ENCODE assay signal across 20 cellular contexts in genomic region chr14:99728231-99728920, GRCh38. TPM values are rescaled to one million over a fixed set of nuclear protein-coding genes. Genes with fewer than 3 reads are reported as not detected.
DNase-seq lines count a peak whose midpoint lies in the region; ATAC-seq and TF ChIP-seq lines count a peak whose summit lies in the region.
"Had no signal": no experiment of that assay in that cellular context is flagged by ENCODE, and none has a peak within 500 bp of the region (broad histone marks: within the 10 kb centered on the region; RNA-seq: fewer than 3 reads in every experiment).

No MANE protein-coding gene starts in this region.

- no peak overlapping the region for H3K27ac Mint-ChIP-seq in activated T-cell treated with anti-CD3 and anti-CD28 coated beads, Interleukin-2, amount 50 U/mL, for 24 hours
- no peak overlapping the region for H3K27ac Mint-ChIP-seq in activated T-cell treated with anti-CD3 and anti-CD28 coated beads, Interleukin-2, amount 50 U/mL, for 72 hours
- H3K27ac Mint-ChIP-seq in activated B cell treated with CpG ODN at 0.5 μM for 24 hours: no peak overlapping the region
- H3K27ac Mint-ChIP-seq: IgD-negative memory B cell had no signal

- H3K9me3 Mint-ChIP-seq in activated T-cell treated with anti-CD3 and anti-CD28 coated beads, Interleukin-2, amount 50 U/mL, for 24 hours: no peaks in the 10 kb centered on the region
- no peaks in the 10 kb centered on the region for H3K9me3 Mint-ChIP-seq in activated T-cell treated with anti-CD3 and anti-CD28 coated beads, Interleukin-2, amount 50 U/mL, for 72 hours
- no peaks in the 10 kb centered on the region for H3K9me3 Mint-ChIP-seq in activated B cell treated with CpG ODN at 0.5 μM for 24 hours
- H3K9me3 Mint-ChIP-seq: central memory CD8-positive, alpha-beta T cell had no signal

- TF ChIP-seq POLR2A in stomach (IDR thresholded peaks at IDR 0.05): no peak

- H3K36me3 ChIP-seq in stomach: no peaks in the 10 kb centered on the region

- intact Hi-C loops in activated B cell treated with CpG ODN at 0.5 μM for 24 hours (cut with micrococcal nuclease) (no loop called here), stomach (cut with DNase I; ENCODE audit: low total_unique reads) (loop anchor here (5.0 kb wide), 1 partner anchor 159 kb away; no protein-coding TSS in a partner anchor)

- H3K4me3 ChIP-seq in stomach: no peak overlapping the region
- H3K4me3 ChIP-seq: smooth muscle cell had no signal

- no peaks in the 10 kb centered on the region for H3K9me3 ChIP-seq in stomach

- H3K4me3 Mint-ChIP-seq in activated T-cell treated with anti-CD3 and anti-CD28 coated beads, Interleukin-2, amount 50 U/mL, for 24 hours: no peak overlapping the region
- H3K4me3 Mint-ChIP-seq in activated T-cell treated with anti-CD3 and anti-CD28 coated beads, Interleukin-2, amount 50 U/mL, for 72 hours: no peak overlapping the region
- H3K4me3 Mint-ChIP-seq in activated B cell treated with CpG ODN at 0.5 μM for 24 hours: no peak overlapping the region
- H3K4me3 Mint-ChIP-seq: central memory CD8-positive, alpha-beta T cell had no signal

- no peak for ATAC-seq in activated T-cell treated with anti-CD3 and anti-CD28 coated beads, Interleukin-2, amount 50 U/mL, for 72 hours (replicated peaks in 1 of 2)
- no peak for ATAC-seq in activated B cell treated with CpG ODN at 0.5 μM for 24 hours (ENCODE audit: low read depth)
- no peak for ATAC-seq in left lobe of liver
- ATAC-seq in HG03139 (IDR thresholded peaks at IDR 0.05; ENCODE audit: unreplicated experiment): no peak

- POLR2A ChIA-PET in activated B cell treated with CpG ODN at 0.5 μM for 24 hours (lab: Charles Lee): no interaction called here

- no peaks in the 10 kb centered on the region for H3K4me1 Mint-ChIP-seq in activated T-cell treated with anti-CD3 and anti-CD28 coated beads, Interleukin-2, amount 50 U/mL, for 24 hours (ENCODE audit: low read depth)
- H3K4me1 Mint-ChIP-seq in activated T-cell treated with anti-CD3 and anti-CD28 coated beads, Interleukin-2, amount 50 U/mL, for 72 hours (ENCODE audit: low read depth): no peaks in the 10 kb centered on the region
- peaks cover 2% of the 10 kb centered on the region for H3K4me1 Mint-ChIP-seq in activated B cell treated with CpG ODN at 0.5 μM for 24 hours
- H3K4me1 Mint-ChIP-seq: central memory CD8-positive, alpha-beta T cell had no signal

- WGBS in stomach, 5 donors: 85 to 93% (median 87%) methylated on average over 11 to 16 of the region's 16 CpGs

- CTCF ChIA-PET in activated B cell treated with CpG ODN at 0.5 μM for 24 hours (lab: Charles Lee): no interaction called here

- no peak overlapping the region for H3K27ac ChIP-seq in stomach
- H3K27ac ChIP-seq: C4-2B had no signal

- H3K27me3 ChIP-seq in stomach: peaks cover 0 to 33% (median 16%) of the 10 kb centered on the region in 3 donors

- peaks cover 52% of the 10 kb centered on the region for H3K27me3 Mint-ChIP-seq in activated T-cell treated with anti-CD3 and anti-CD28 coated beads, Interleukin-2, amount 50 U/mL, for 24 hours
- peaks cover 22% of the 10 kb centered on the region for H3K27me3 Mint-ChIP-seq in activated T-cell treated with anti-CD3 and anti-CD28 coated beads, Interleukin-2, amount 50 U/mL, for 72 hours (ENCODE audit: low read depth)
- H3K27me3 Mint-ChIP-seq in activated B cell treated with CpG ODN at 0.5 μM for 24 hours: peaks cover 38% of the 10 kb centered on the region

- peaks cover 16 to 35% (median 28%) of the 10 kb centered on the region in 4 donors for H3K4me1 ChIP-seq in stomach

- no peak for TF ChIP-seq CTCF in activated B cell treated with CpG ODN at 0.5 μM for 24 hours (IDR thresholded peaks at IDR 0.05)
- no peak for TF ChIP-seq CTCF in stomach (IDR thresholded peaks at IDR 0.05)

- H3K36me3 Mint-ChIP-seq in activated T-cell treated with anti-CD3 and anti-CD28 coated beads, Interleukin-2, amount 50 U/mL, for 24 hours (ENCODE audit: low read depth): no peaks in the 10 kb centered on the region
- H3K36me3 Mint-ChIP-seq in activated T-cell treated with anti-CD3 and anti-CD28 coated beads, Interleukin-2, amount 50 U/mL, for 72 hours (ENCODE audit: insufficient read depth in 2 of 2): no peaks in the 10 kb centered on the region
- H3K36me3 Mint-ChIP-seq in activated B cell treated with CpG ODN at 0.5 μM for 24 hours (ENCODE audit: low read depth): no peaks in the 10 kb centered on the region

- DNase-seq in activated T-cell treated with anti-CD3 and anti-CD28 coated beads, Interleukin-2, amount 50 U/mL, for 24 hours: peak; percentile 20
- DNase-seq in activated T-cell treated with anti-CD3 and anti-CD28 coated beads, Interleukin-2, amount 50 U/mL, for 72 hours: no peak
- DNase-seq in activated B cell treated with CpG ODN at 0.5 μM for 24 hours (peak; percentile 10), left lobe of liver (ENCODE audit: low spot score) (peak; percentile 39), stomach (peak; percentile 17), NCI-H69 (lab: John Stamatoyannopoulos, UW) (no peak), hypothalamus (lab: John Stamatoyannopoulos, UW) (no peak)
- DNase-seq: DMS 273 treated with DMSO at 0.1 percent for 48 hours, GF-D8, NCI-H1930, NCI-H446 treated with DMSO at 0.1 percent for 48 hours, nucleus accumbens, SIG-M5, T-helper 2 cell, trophoblast cell had no signal

- TF ChIP-seq EP300 in stomach (IDR thresholded peaks at IDR 0.05): no peak

RNA-seq across cellular contexts. Expression of gene CYP46A1, which starts 44.3 kb away (rescaled TPM):
- total RNA-seq in activated T-cell treated with anti-CD3 and anti-CD28 coated beads, Interleukin-2, amount 50 U/mL, for 72 hours: under 1 TPM; 0.09 to 0.10 TPM
- total RNA-seq in activated B cell treated with CpG ODN at 0.5 μM for 24 hours: 0.07 TPM in 1 of 2 replicates, not detected in the other
- total RNA-seq in left lobe of liver: 1.5 TPM
- total RNA-seq in stomach: 1 to 10 TPM in 3 of 5 donors, not detected in 2; 1.2 to 2.9 (median 2.2) TPM
- polyA plus RNA-seq in stomach: under 1 TPM; 0.15 to 0.68 (median 0.53) TPM
- polyA plus RNA-seq: IgD-negative memory B cell had no signal

Comparison
In these comparisons a context has a peak if more than half of its experiments do, and no peak if none do; other contexts are left out.
1. DNase-seq: peak in activated T-cell treated with anti-CD3 and anti-CD28 coated beads, Interleukin-2, amount 50 U/mL, for 24 hours (single experiment), activated B cell treated with CpG ODN at 0.5 μM for 24 hours (single experiment), left lobe of liver (single experiment) and stomach (single experiment); none in activated T-cell treated with anti-CD3 and anti-CD28 coated beads, Interleukin-2, amount 50 U/mL, for 72 hours (0 of 2), NCI-H69 (single experiment) and hypothalamus (0 of 51).